1 cellular context compared by ENCODE assay signal in genomic region chr2:12177052-12177994, GRCh38.
TF ChIP-seq lines count a peak whose summit lies in the region.

No MANE protein-coding gene starts in this region.

TF ChIP-seq in K562, 482 proteins besides CTCF, POLR2A, EP300 and RAD21 (continued from another document and continues in another):
- TF ChIP-seq COPS2 (conservative IDR thresholded peaks at IDR 0.05) (no peak), DACH1 (IDR thresholded peaks at IDR 0.05; ENCODE audit: partially characterized antibody) (peak; percentile 49), ZNF217 (CRISPR knock-in tag; IDR thresholded peaks at IDR 0.05) (no peak), GATA2 (CRISPR knock-in tag; IDR thresholded peaks at IDR 0.05) (peak; percentile 71), YY1 (IDR thresholded peaks at IDR 0.05; ENCODE audit: borderline replicate concordance in 1 of 3, control insufficient read depth in 1 of 3, extremely low read depth in 1 of 3, insufficient read depth in 3 of 3, insufficient read length in 1 of 3, insufficient replicate concordance in 2 of 3, low read depth in 1 of 3, low read length in 2 of 3) (peak in 1 of 3 experiments; percentile 57), ZNF639 (CRISPR knock-in tag; conservative IDR thresholded peaks at IDR 0.05 in 1 of 2, IDR thresholded peaks at IDR 0.05 in 1 of 2) (peak in 1 of 2 experiments; percentile 59; a peak in 1 of 4 replicates), CTBP1 (IDR thresholded peaks at IDR 0.05; ENCODE audit: borderline replicate concordance) (peak; percentile 68; the same call in 1 of the 2 replicates), KAT7 (CRISPR knock-in tag; IDR thresholded peaks at IDR 0.05; ENCODE audit: borderline replicate concordance) (0 out of 2 replicates have a peak, but pooled peaks have one; percentile 30), RNF2 (IDR thresholded peaks at IDR 0.05) (peak; percentile 58; the same call in 1 of the 2 replicates), GTF2E2 (tag; IDR thresholded peaks at IDR 0.05) (no peak), NEUROD1 (IDR thresholded peaks at IDR 0.05; ENCODE audit: borderline replicate concordance, low read depth, low read length, partially characterized antibody) (peak; percentile 84), PPARD (CRISPR knock-in tag; IDR thresholded peaks at IDR 0.05) (no peak), PTBP1 (IDR thresholded peaks at IDR 0.05; ENCODE audit: low read depth, low read length) (no peak), CBFA2T3 (IDR thresholded peaks at IDR 0.05) (peak; percentile 53), ZNF197 (CRISPR knock-in tag; IDR thresholded peaks at IDR 0.05; ENCODE audit: low read depth) (0 out of 2 replicates have a peak, but pooled peaks have one; percentile 69), POLR2B (IDR thresholded peaks at IDR 0.05; ENCODE audit: low read depth, partially characterized antibody) (no peak), PBX2 (CRISPR knock-in tag; IDR thresholded peaks at IDR 0.05; ENCODE audit: low read depth) (no peak), PBX2 (tag; conservative IDR thresholded peaks at IDR 0.05; ENCODE audit: low read depth) (0 out of 2 replicates have a peak, but pooled peaks have one; percentile 30), E2F3 (CRISPR knock-in tag; IDR thresholded peaks at IDR 0.05) (no peak), BMI1 (IDR thresholded peaks at IDR 0.05; ENCODE audit: low read length) (no peak), MLLT1 (IDR thresholded peaks at IDR 0.05) (peak in 1 of 2 experiments; percentile 26; a peak in 1 of 4 replicates), MED1 (CRISPR knock-in tag; IDR thresholded peaks at IDR 0.05; ENCODE audit: borderline replicate concordance) (no peak), CREM (IDR thresholded peaks at IDR 0.05; ENCODE audit: low read depth) (peak; percentile 61), NFXL1 (CRISPR knock-in tag; IDR thresholded peaks at IDR 0.05) (no peak; the same call in 1 of the 2 replicates), CEBPZ (IDR thresholded peaks at IDR 0.05; ENCODE audit: borderline replicate concordance, low read depth, low read length) (no peak), KDM5B (IDR thresholded peaks at IDR 0.05; ENCODE audit: insufficient replicate concordance, low read depth, low read length) (peak; percentile 16), ZNF212 (CRISPR knock-in tag; IDR thresholded peaks at IDR 0.05) (no peak), BRF2 (IDR thresholded peaks at IDR 0.05; ENCODE audit: borderline replicate concordance, insufficient read depth, insufficient read length) (no peak), MAZ (CRISPR knock-in tag; conservative IDR thresholded peaks at IDR 0.05 in 1 of 2, IDR thresholded peaks at IDR 0.05 in 1 of 2) (peak; percentile 27 to 52; a peak in 1 of 4 replicates), ZNF24 (IDR thresholded peaks at IDR 0.05) (peak; percentile 68; the same call in 1 of the 2 replicates), CXXC5 (CRISPR knock-in tag; IDR thresholded peaks at IDR 0.05) (0 out of 2 replicates have a peak, but pooled peaks have one; percentile 7), ZSCAN29 (IDR thresholded peaks at IDR 0.05) (no peak), TBL1XR1 (IDR thresholded peaks at IDR 0.05; ENCODE audit: low read length in 2 of 2) (peak in 1 of 2 experiments; percentile 61; a peak in 2 of 4 replicates), MECOM (CRISPR knock-in tag; IDR thresholded peaks at IDR 0.05) (peak; percentile 15; the same call in 1 of the 2 replicates), NCOA1 (IDR thresholded peaks at IDR 0.05; ENCODE audit: low read depth) (peak; percentile 85), DEAF1 (CRISPR knock-in tag; IDR thresholded peaks at IDR 0.05) (0 out of 2 replicates have a peak, but pooled peaks have one; percentile 16), NBN (IDR thresholded peaks at IDR 0.05; ENCODE audit: low read depth) (peak; percentile 69; the same call in 1 of the 2 replicates), ATF7 (IDR thresholded peaks at IDR 0.05) (peak; percentile 77), ZNF511 (CRISPR knock-in tag; IDR thresholded peaks at IDR 0.05) (no peak), TCF3 (CRISPR knock-in tag; IDR thresholded peaks at IDR 0.05) (0 out of 2 replicates have a peak, but pooled peaks have one; percentile 11), TFAP4 (CRISPR knock-in tag; IDR thresholded peaks at IDR 0.05; ENCODE audit: borderline replicate concordance) (peak; percentile 45; the same call in 1 of the 2 replicates), JUNB (CRISPR knock-in tag; conservative IDR thresholded peaks at IDR 0.05) (peak; percentile 73), THRB (CRISPR knock-in tag; conservative IDR thresholded peaks at IDR 0.05) (no peak), ARID1B (IDR thresholded peaks at IDR 0.05) (peak; percentile 93), ZNF589 (CRISPR knock-in tag; IDR thresholded peaks at IDR 0.05; ENCODE audit: low read depth) (no peak; the same call in 1 of the 2 replicates), KDM4B (IDR thresholded peaks at IDR 0.05; ENCODE audit: borderline replicate concordance in 2 of 2, low read depth in 1 of 2) (0 out of 4 replicates have a peak, but pooled peaks of 1 of the 2 experiments have one; percentile 10), C11orf30 (IDR thresholded peaks at IDR 0.05; ENCODE audit: low read depth) (peak; percentile 37; the same call in 1 of the 2 replicates), SLC30A9 (CRISPR knock-in tag; IDR thresholded peaks at IDR 0.05) (no peak), ZSCAN32 (CRISPR knock-in tag; IDR thresholded peaks at IDR 0.05) (no peak), RCOR1 (IDR thresholded peaks at IDR 0.05; ENCODE audit: borderline replicate concordance in 1 of 2, low read depth in 2 of 2, low read length in 2 of 2) (peak in 1 of 2 experiments; percentile 85; a peak in 1 of 4 replicates), CBX3 (IDR thresholded peaks at IDR 0.05; ENCODE audit: borderline replicate concordance in 1 of 2, low read length in 2 of 2) (0 out of 3 replicates have a peak, but pooled peaks of 1 of the 2 experiments have one; percentile 24), ETV1 (tag; conservative IDR thresholded peaks at IDR 0.05; ENCODE audit: low read depth) (peak; percentile 74), RFX7 (CRISPR knock-in tag; IDR thresholded peaks at IDR 0.05) (no peak), U2AF2 (optimal IDR thresholded peaks at IDR 0.05; ENCODE audit: low read depth, low read length) (no peak), MIER1 (IDR thresholded peaks at IDR 0.05; ENCODE audit: low read depth) (no peak), ZNF3 (CRISPR knock-in tag; IDR thresholded peaks at IDR 0.05) (no peak), ELF4 (CRISPR knock-in tag; IDR thresholded peaks at IDR 0.05) (no peak), KDM2B (CRISPR knock-in tag; IDR thresholded peaks at IDR 0.05) (no peak), ZNF584 (CRISPR knock-in tag; IDR thresholded peaks at IDR 0.05; ENCODE audit: low read depth) (peak; percentile 59)
